Comparison of ENCODE assay signal across 21 cellular contexts in genomic region chr5:157491471-157491870, GRCh38. TPM values are rescaled to one million over a fixed set of nuclear protein-coding genes. Genes with fewer than 3 reads are reported as not detected.
A peak's percentile ranks its signal among the peaks of the same experiment; 100 is the strongest.
DNase-seq lines count a peak whose midpoint lies in the region; ATAC-seq and TF ChIP-seq lines count a peak whose summit lies in the region.
"Had no signal": no experiment of that assay in that cellular context is flagged by ENCODE, and none has a peak within 500 bp of the region (broad histone marks: within the 10 kb centered on the region; RNA-seq: fewer than 3 reads in every experiment).

No MANE protein-coding gene starts in this region.

- H3K9me3 ChIP-seq in PC-3 (ENCODE audit: low read length) (no peaks in the 10 kb centered on the region), suprapubic skin (no peaks in the 10 kb centered on the region)
- no peaks in the 10 kb centered on the region for H3K9me3 ChIP-seq in CD4-positive, alpha-beta memory T cell (ENCODE audit: control insufficient read depth in 1 of 2, low read length in 2 of 2)
- H3K9me3 ChIP-seq: A549, BLaER1 had no signal

- TF ChIP-seq POLR2A in suprapubic skin (IDR thresholded peaks at IDR 0.05) = no peak

- 82% methylated on average over 9 of the region's 9 CpGs for WGBS in suprapubic skin

- POLR2A ChIA-PET in PC-3 (lab: Charles Lee; ENCODE audit: unreplicated experiment) = no interaction called here
- POLR2A ChIA-PET in CD4-positive, alpha-beta memory T cell (lab: Charles Lee; ENCODE audit: partially characterized antibody) = no interaction called here

- CTCF ChIA-PET in activated CD8-positive, alpha-beta memory T cell treated with anti-CD3 and anti-CD28 coated beads, Interleukin-2, amount 10 ng/mL, durations not matched to agents 7 days and 5 days (lab: Charles Lee) = no interaction called here
- CTCF ChIA-PET in PC-3 (lab: Charles Lee) = no interaction called here
- CTCF ChIA-PET in CD4-positive, alpha-beta memory T cell (lab: Charles Lee; ENCODE audit: partially characterized antibody) = no interaction called here

- TF ChIP-seq EP300 in suprapubic skin (IDR thresholded peaks at IDR 0.05) = no peak

- H3F3A ChIP-seq in PC-3 (ENCODE audit: low read length, unreplicated experiment) = no peaks in the 10 kb centered on the region

- no peaks in the 10 kb centered on the region for H4K20me1 ChIP-seq in PC-3 (ENCODE audit: low read length)
- H4K20me1 ChIP-seq: BLaER1 had no signal

- H3K79me2 ChIP-seq in PC-3 (ENCODE audit: low read length) = no peaks in the 10 kb centered on the region

- H3K4me3 ChIP-seq in PC-3 (ENCODE audit: low read length) (no peak overlapping the region), suprapubic skin (no peak overlapping the region)
- no peak overlapping the region for H3K4me3 ChIP-seq in CD4-positive, alpha-beta memory T cell (ENCODE audit: low read length in 2 of 2)
- H3K4me3 ChIP-seq: A549, BLaER1, GM12878 had no signal

- no peak overlapping the region for H3K4me3 Mint-ChIP-seq in activated CD8-positive, alpha-beta memory T cell treated with anti-CD3 and anti-CD28 coated beads, Interleukin-2, amount 10 ng/mL, durations not matched to agents 7 days and 5 days
- no peak overlapping the region for H3K4me3 Mint-ChIP-seq in activated T-helper 1 cell treated with anti-CD3 and anti-CD28 coated beads, Interleukin-12 subunit alpha, Interleukin-12 subunit beta, Interleukin-2, Interleukin-4 antibody, amounts not matched to agents 30 ng/mL and 10 ng/mL and 1 ng/mL, durations not matched to agents 14 hours and 24 hours and 36 hours
- no peak overlapping the region for H3K4me3 Mint-ChIP-seq in nephron progenitor cell
- no peak overlapping the region for H3K4me3 Mint-ChIP-seq in stimulated activated naive B cell treated with anti-CD40 and anti-IgM and Interleukin-4, amounts not matched to agents 10 μg/mL and 1 μg/mL and 100 μg/mL, for 72 hours
- no peak overlapping the region for H3K4me3 Mint-ChIP-seq in CD4-positive, alpha-beta memory T cell
- H3K4me3 Mint-ChIP-seq: CD14-positive monocyte; CD8-positive, alpha-beta memory T cell; H9 had no signal

- BruUV-seq in PC-3 (replicated peaks; lab: Mats Ljungman, UMichigan) = no TSS peak

- no peak overlapping the region for H3K4me2 ChIP-seq in PC-3 (ENCODE audit: low read length)
- H3K4me2 ChIP-seq: A549, BLaER1 had no signal

- no peak overlapping the region for H2AFZ ChIP-seq in PC-3 (ENCODE audit: low read length)

- H3K9me3 Mint-ChIP-seq in activated CD8-positive, alpha-beta memory T cell treated with anti-CD3 and anti-CD28 coated beads, Interleukin-2, amount 10 ng/mL, durations not matched to agents 7 days and 5 days (ENCODE audit: low read depth) = no peaks in the 10 kb centered on the region
- no peaks in the 10 kb centered on the region for H3K9me3 Mint-ChIP-seq in activated T-helper 1 cell treated with anti-CD3 and anti-CD28 coated beads, Interleukin-12 subunit alpha, Interleukin-12 subunit beta, Interleukin-2, Interleukin-4 antibody, amounts not matched to agents 30 ng/mL and 10 ng/mL and 1 ng/mL, durations not matched to agents 14 hours and 24 hours and 36 hours
- H3K9me3 Mint-ChIP-seq in nephron progenitor cell = no peaks in the 10 kb centered on the region
- H3K9me3 Mint-ChIP-seq in stimulated activated naive B cell treated with anti-CD40 and anti-IgM and Interleukin-4, amounts not matched to agents 10 μg/mL and 1 μg/mL and 100 μg/mL, for 72 hours = peaks cover 0 to 3% of the 10 kb centered on the region in 2 donors
- peaks cover 0 to 2% (median 0%) of the 10 kb centered on the region in 8 donors for H3K9me3 Mint-ChIP-seq in CD4-positive, alpha-beta memory T cell
- H3K9me3 Mint-ChIP-seq: CD8-positive, alpha-beta memory T cell; H9 had no signal

- H3K4me1 ChIP-seq in PC-3 (ENCODE audit: insufficient read depth, low read length) = no peaks in the 10 kb centered on the region
- no peaks in the 10 kb centered on the region for H3K4me1 ChIP-seq in suprapubic skin
- H3K4me1 ChIP-seq in CD4-positive, alpha-beta memory T cell (ENCODE audit: insufficient read depth, low read length) = peaks cover 21% of the 10 kb centered on the region
- H3K4me1 ChIP-seq: A549 had no signal

- peaks cover 73% of the 10 kb centered on the region for H3K36me3 Mint-ChIP-seq in activated CD8-positive, alpha-beta memory T cell treated with anti-CD3 and anti-CD28 coated beads, Interleukin-2, amount 10 ng/mL, durations not matched to agents 7 days and 5 days
- H3K36me3 Mint-ChIP-seq in activated T-helper 1 cell treated with anti-CD3 and anti-CD28 coated beads, Interleukin-12 subunit alpha, Interleukin-12 subunit beta, Interleukin-2, Interleukin-4 antibody, amounts not matched to agents 30 ng/mL and 10 ng/mL and 1 ng/mL, durations not matched to agents 14 hours and 24 hours and 36 hours (ENCODE audit: low read depth) = peaks cover 75% of the 10 kb centered on the region
- H3K36me3 Mint-ChIP-seq in nephron progenitor cell (ENCODE audit: low read depth) = peaks cover 25% of the 10 kb centered on the region
- H3K36me3 Mint-ChIP-seq in stimulated activated naive B cell treated with anti-CD40 and anti-IgM and Interleukin-4, amounts not matched to agents 10 μg/mL and 1 μg/mL and 100 μg/mL, for 72 hours = peaks cover 37 to 64% of the 10 kb centered on the region in 2 donors
- peaks cover 58 to 73% of the 10 kb centered on the region in 2 donors for H3K36me3 Mint-ChIP-seq in CD4-positive, alpha-beta memory T cell

- DNase-seq in activated CD8-positive, alpha-beta memory T cell treated with anti-CD3 and anti-CD28 coated beads, Interleukin-2, amount 10 ng/mL, durations not matched to agents 7 days and 5 days = no peak
- DNase-seq in activated CD8-positive, alpha-beta memory T cell treated with anti-CD3 and anti-CD28 coated beads, Interleukin-2, amount 50 U/mL, for 4 hours = no peak
- no peak for DNase-seq in activated T-helper 1 cell treated with anti-CD3 and anti-CD28 coated beads, Interleukin-12 subunit alpha, Interleukin-12 subunit beta, Interleukin-2, Interleukin-4 antibody, amounts not matched to agents 30 ng/mL and 10 ng/mL and 1 ng/mL, durations not matched to agents 14 hours and 24 hours and 36 hours (ENCODE audit: low spot score)
- DNase-seq in nephron progenitor cell (no peak), PC-3 (no peak), suprapubic skin (ENCODE audit: low spot score in 2 of 2) (no peak)
- no peak for DNase-seq in stimulated activated naive B cell treated with anti-CD40 and anti-IgM and Interleukin-4, amounts not matched to agents 10 μg/mL and 1 μg/mL and 100 μg/mL, for 72 hours
- DNase-seq in CD4-positive, alpha-beta memory T cell = no peak
- DNase-seq: AML-193; CD8-positive, alpha-beta memory T cell; COR-L47; DMS 273 treated with DMSO at 0.1 percent for 48 hours; DMS53; DND-41; EL; H9 had no signal

- H3K9me2 ChIP-seq in PC-3 (replicated peaks; ENCODE audit: low read length) = no peaks in the 10 kb centered on the region

- no peak for ATAC-seq in activated CD8-positive, alpha-beta memory T cell treated with anti-CD3 and anti-CD28 coated beads, Interleukin-2, amount 10 ng/mL, durations not matched to agents 7 days and 5 days
- no peak for ATAC-seq in stimulated activated naive B cell treated with anti-CD40 and anti-IgM and Interleukin-4, amounts not matched to agents 10 μg/mL and 1 μg/mL and 100 μg/mL, for 72 hours (replicated peaks)
- ATAC-seq in PC-3 = no peak
- ATAC-seq: A549, GM12878 had no signal

- H3K27ac ChIP-seq in PC-3 (ENCODE audit: low read length) (no peak overlapping the region), suprapubic skin (no peak overlapping the region)
- H3K27ac ChIP-seq in CD4-positive, alpha-beta memory T cell (ENCODE audit: low read depth, low read length) = no peak overlapping the region
- H3K27ac ChIP-seq: 22Rv1, A549, BLaER1 had no signal

- peak overlapping the region; percentile 25 for H3K27ac Mint-ChIP-seq in activated CD8-positive, alpha-beta memory T cell treated with anti-CD3 and anti-CD28 coated beads, Interleukin-2, amount 10 ng/mL, durations not matched to agents 7 days and 5 days
- peak overlapping the region; percentile 44 for H3K27ac Mint-ChIP-seq in activated T-helper 1 cell treated with anti-CD3 and anti-CD28 coated beads, Interleukin-12 subunit alpha, Interleukin-12 subunit beta, Interleukin-2, Interleukin-4 antibody, amounts not matched to agents 30 ng/mL and 10 ng/mL and 1 ng/mL, durations not matched to agents 14 hours and 24 hours and 36 hours
- H3K27ac Mint-ChIP-seq in nephron progenitor cell = peak overlapping the region; percentile 51
- H3K27ac Mint-ChIP-seq in stimulated activated naive B cell treated with anti-CD40 and anti-IgM and Interleukin-4, amounts not matched to agents 10 μg/mL and 1 μg/mL and 100 μg/mL, for 72 hours = peak overlapping the region; percentile 62
- H3K27ac Mint-ChIP-seq in CD4-positive, alpha-beta memory T cell = peak overlapping the region in 2 of 7 donors; percentile 21 to 53
- H3K27ac Mint-ChIP-seq: CD14-positive monocyte had no signal

- no peaks in the 10 kb centered on the region for H3K27me3 ChIP-seq in PC-3 (ENCODE audit: low read length)
- no peaks in the 10 kb centered on the region for H3K27me3 ChIP-seq in suprapubic skin
- no peaks in the 10 kb centered on the region for H3K27me3 ChIP-seq in CD4-positive, alpha-beta memory T cell (ENCODE audit: insufficient read depth, low read length)
- H3K27me3 ChIP-seq: BLaER1 had no signal

- intact Hi-C loops in activated T-helper 1 cell treated with anti-CD3 and anti-CD28 coated beads, Interleukin-12 subunit alpha, Interleukin-12 subunit beta, Interleukin-2, Interleukin-4 antibody, amounts not matched to agents 30 ng/mL and 10 ng/mL and 1 ng/mL, durations not matched to agents 14 hours and 24 hours and 36 hours (cut with micrococcal nuclease) = no loop called here
- intact Hi-C loops in PC-3 (cut with micrococcal nuclease) = no loop called here
- intact Hi-C loops in CD4-positive, alpha-beta memory T cell (cut with micrococcal nuclease) = loop anchor here (5.0 kb wide), 1 partner anchor 36 kb away; no protein-coding TSS in a partner anchor

- H3K36me3 ChIP-seq in PC-3 (ENCODE audit: low read depth, low read length) = peaks cover 80% of the 10 kb centered on the region
- peaks cover 4% of the 10 kb centered on the region for H3K36me3 ChIP-seq in suprapubic skin
- H3K36me3 ChIP-seq in CD4-positive, alpha-beta memory T cell (ENCODE audit: insufficient read depth, low read length) = peaks cover 66% of the 10 kb centered on the region
- H3K36me3 ChIP-seq: BLaER1 had no signal

- no peaks in the 10 kb centered on the region for H3K27me3 Mint-ChIP-seq in activated CD8-positive, alpha-beta memory T cell treated with anti-CD3 and anti-CD28 coated beads, Interleukin-2, amount 10 ng/mL, durations not matched to agents 7 days and 5 days
- no peaks in the 10 kb centered on the region for H3K27me3 Mint-ChIP-seq in activated T-helper 1 cell treated with anti-CD3 and anti-CD28 coated beads, Interleukin-12 subunit alpha, Interleukin-12 subunit beta, Interleukin-2, Interleukin-4 antibody, amounts not matched to agents 30 ng/mL and 10 ng/mL and 1 ng/mL, durations not matched to agents 14 hours and 24 hours and 36 hours (ENCODE audit: insufficient read depth)
- H3K27me3 Mint-ChIP-seq in nephron progenitor cell (ENCODE audit: low read depth, poor library complexity) = no peaks in the 10 kb centered on the region
- no peaks in the 10 kb centered on the region for H3K27me3 Mint-ChIP-seq in stimulated activated naive B cell treated with anti-CD40 and anti-IgM and Interleukin-4, amounts not matched to agents 10 μg/mL and 1 μg/mL and 100 μg/mL, for 72 hours
- no peaks in the 10 kb centered on the region for H3K27me3 Mint-ChIP-seq in CD4-positive, alpha-beta memory T cell
- H3K27me3 Mint-ChIP-seq: CD8-positive, alpha-beta memory T cell had no signal

- H3K9ac ChIP-seq in PC-3 (ENCODE audit: low read length) = no peak overlapping the region
- H3K9ac ChIP-seq: BLaER1 had no signal

- H3K4me1 Mint-ChIP-seq in activated CD8-positive, alpha-beta memory T cell treated with anti-CD3 and anti-CD28 coated beads, Interleukin-2, amount 10 ng/mL, durations not matched to agents 7 days and 5 days = peaks cover 32% of the 10 kb centered on the region
- peaks cover 55% of the 10 kb centered on the region for H3K4me1 Mint-ChIP-seq in activated T-helper 1 cell treated with anti-CD3 and anti-CD28 coated beads, Interleukin-12 subunit alpha, Interleukin-12 subunit beta, Interleukin-2, Interleukin-4 antibody, amounts not matched to agents 30 ng/mL and 10 ng/mL and 1 ng/mL, durations not matched to agents 14 hours and 24 hours and 36 hours (ENCODE audit: low read depth)
- H3K4me1 Mint-ChIP-seq in nephron progenitor cell = no peaks in the 10 kb centered on the region
- peaks cover 40 to 60% of the 10 kb centered on the region in 2 donors for H3K4me1 Mint-ChIP-seq in stimulated activated naive B cell treated with anti-CD40 and anti-IgM and Interleukin-4, amounts not matched to agents 10 μg/mL and 1 μg/mL and 100 μg/mL, for 72 hours
- H3K4me1 Mint-ChIP-seq in CD4-positive, alpha-beta memory T cell = peaks cover 18 to 31% (median 20%) of the 10 kb centered on the region in 4 donors
- H3K4me1 Mint-ChIP-seq: H9 had no signal

- TF ChIP-seq CTCF in nephron progenitor cell (IDR thresholded peaks at IDR 0.05) (no peak), PC-3 (conservative IDR thresholded peaks at IDR 0.05; ENCODE audit: low read depth, low read length) (no peak), suprapubic skin (IDR thresholded peaks at IDR 0.05) (no peak)

RNA-seq across cellular contexts. Expression of gene NIPAL4, which starts 31.5 kb away (rescaled TPM):
- under 1 TPM in 1 of 2 experiments, not detected in 1; 0.37 TPM for total RNA-seq in activated CD8-positive, alpha-beta memory T cell treated with anti-CD3 and anti-CD28 coated beads, Interleukin-2, amount 10 ng/mL, durations not matched to agents 7 days and 5 days
- total RNA-seq in activated T-helper 1 cell treated with anti-CD3 and anti-CD28 coated beads, Interleukin-12 subunit alpha, Interleukin-12 subunit beta, Interleukin-2, Interleukin-4 antibody, amounts not matched to agents 30 ng/mL and 10 ng/mL and 1 ng/mL, durations not matched to agents 14 hours and 24 hours and 36 hours = 2.2 and 2.3 TPM in 2 replicates
- total RNA-seq in PC-3 (2014; rRNA removed) (1.0 and 1.8 TPM in 2 replicates), suprapubic skin (100 to 1,000 TPM in 2 of 4 donors, 10 to 100 TPM in 2; 45.8 to 111 (median 86.6) TPM)
- not detected for total RNA-seq in CD4-positive, alpha-beta memory T cell
- not detected for polyA plus RNA-seq in CD4-positive, alpha-beta memory T cell
- total RNA-seq: H9 had no signal
- polyA plus RNA-seq: CD8-positive, alpha-beta memory T cell had no signal

Comparison
In these comparisons a context has a peak if more than half of its experiments do, and no peak if none do; other contexts are left out.
1. RNA of gene NIPAL4, which starts 31.5 kb away (total RNA-seq): 45.8 to 111 TPM in suprapubic skin; 2.2 to 2.3 TPM in activated T-helper 1 cell treated with anti-CD3 and anti-CD28 coated beads, Interleukin-12 subunit alpha, Interleukin-12 subunit beta, Interleukin-2, Interleukin-4 antibody, amounts not matched to agents 30 ng/mL and 10 ng/mL and 1 ng/mL, durations not matched to agents 14 hours and 24 hours and 36 hours, 1.0 to 1.8 TPM in PC-3, 0.37 TPM in activated CD8-positive, alpha-beta memory T cell treated with anti-CD3 and anti-CD28 coated beads, Interleukin-2, amount 10 ng/mL, durations not matched to agents 7 days and 5 days and not detected in CD4-positive, alpha-beta memory T cell; every median in the first group is over 10 times any median in the second.